Comparison of ENCODE assay signal across 1 cellular context in the genomic region with DNA sequence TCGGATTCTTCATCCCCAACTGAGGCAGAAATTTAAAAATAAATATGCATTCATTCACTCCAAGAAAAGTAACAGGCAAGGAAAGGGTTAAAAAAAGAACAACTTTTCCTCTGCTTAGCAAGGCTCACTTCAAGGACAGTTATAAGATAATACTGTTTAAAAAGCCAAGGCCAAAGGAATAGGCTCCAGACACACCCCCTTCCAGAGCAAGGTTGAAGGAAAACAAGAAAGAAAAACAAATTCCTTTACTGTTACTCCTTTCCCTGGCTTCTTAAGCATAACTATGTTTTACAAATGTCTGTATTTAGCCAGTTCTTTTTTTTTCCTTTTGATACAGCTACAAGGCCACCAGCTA.
TF ChIP-seq lines count a peak whose summit lies in the region.

No MANE protein-coding gene starts in this region.

TF ChIP-seq in HepG2, 621 proteins besides CTCF, POLR2A, EP300 and RAD21:
- peak; percentile 77 for TF ChIP-seq ZNF652 (CRISPR knock-in tag; IDR thresholded peaks at IDR 0.05; ENCODE audit: borderline replicate concordance, low read depth)
- no peak for TF ChIP-seq PHF20 (CRISPR knock-in tag; IDR thresholded peaks at IDR 0.05)
